In the genomic region with DNA sequence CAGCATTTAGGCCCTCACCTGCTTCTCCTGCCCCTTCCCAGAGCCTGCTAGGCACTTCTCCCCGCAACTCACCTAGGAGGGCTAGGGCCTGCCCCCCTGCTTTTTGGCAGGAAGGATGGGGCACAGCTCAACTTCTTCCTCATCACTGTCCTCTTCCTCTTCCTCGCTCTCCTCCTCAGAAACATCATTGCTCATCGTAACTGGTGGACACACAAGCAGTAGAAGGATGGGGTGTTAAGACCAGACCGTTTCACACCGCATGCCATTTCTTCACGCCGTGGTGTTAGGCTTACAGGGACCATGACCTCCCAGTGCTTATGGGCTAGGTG, we compare ENCODE assay signal across 12 cellular contexts. TPM values are rescaled to one million over a fixed set of nuclear protein-coding genes. Genes with fewer than 3 reads are reported as not detected.
DNase-seq lines count a peak whose midpoint lies in the region; ATAC-seq and TF ChIP-seq lines count a peak whose summit lies in the region.
"Had no signal": no experiment of that assay in that cellular context is flagged by ENCODE, and none has a peak within 500 bp of the region (broad histone marks: within the 10 kb centered on the region; RNA-seq: fewer than 3 reads in every experiment).

No MANE protein-coding gene starts in this region.

- TF ChIP-seq EP300 in stomach (IDR thresholded peaks at IDR 0.05), result no peak

- H3K27me3 ChIP-seq in endodermal cell (ENCODE audit: control insufficient read depth, insufficient read depth, low read length, poor library complexity, severe bottlenecking) (no peaks in the 10 kb centered on the region), stomach (peaks cover 8 to 32% (median 25%) of the 10 kb centered on the region in 3 donors), colonic mucosa (no peaks in the 10 kb centered on the region)

- POLR2A ChIA-PET in OCI-LY7 (lab: Charles Lee), result interaction anchor here (0.8 to 2.4 kb wide), 4 partner anchors 179 to 567 kb away, joined by 3 to 8 read pairs (median 6); a partner anchor contains a TSS

- no peak for TF ChIP-seq CTCF in OCI-LY7 (conservative IDR thresholded peaks at IDR 0.05; ENCODE audit: low read length)
- no peak for TF ChIP-seq CTCF in endodermal cell (conservative IDR thresholded peaks at IDR 0.05)
- no peak for TF ChIP-seq CTCF in stomach (IDR thresholded peaks at IDR 0.05)
- no peak for TF ChIP-seq CTCF in colonic mucosa (IDR thresholded peaks at IDR 0.05)

- BruUV-seq in OCI-LY7 (replicated peaks; lab: Mats Ljungman, UMichigan), result no TSS peak

- H3K9me3 Mint-ChIP-seq in activated naive CD4-positive, alpha-beta T cell treated with anti-CD3 and anti-CD28 coated beads, Interleukin-2, amount 50 U/mL, for 24 hours, result no peaks in the 10 kb centered on the region
- no peaks in the 10 kb centered on the region for H3K9me3 Mint-ChIP-seq in endodermal cell

- CTCF ChIA-PET in OCI-LY7 (lab: Charles Lee; ENCODE audit: unreplicated experiment), result interaction anchor here (0.5 to 1.6 kb wide), 11 partner anchors 12 to 267 kb away, joined by 3 to 20 read pairs (median 3); a partner anchor contains a TSS

- H4K20me1 ChIP-seq in OCI-LY7 (ENCODE audit: insufficient read depth, low read length), result no peaks in the 10 kb centered on the region

- H3K9ac ChIP-seq in endodermal cell (ENCODE audit: extremely low read depth, low read length, poor library complexity, severe bottlenecking) (no peak overlapping the region), colonic mucosa (ENCODE audit: low read depth in 2 of 2, low read length in 2 of 2) (no peak overlapping the region)

- peak overlapping the region; percentile 100 for H3K4me3 Mint-ChIP-seq in activated naive CD4-positive, alpha-beta T cell treated with anti-CD3 and anti-CD28 coated beads, Interleukin-2, amount 50 U/mL, for 24 hours
- peak overlapping the region; percentile 99 for H3K4me3 Mint-ChIP-seq in endodermal cell

- intact Hi-C loops in OCI-LY7 (cut with micrococcal nuclease; ENCODE audit: unreplicated experiment), result loop anchor here (1.0 to 10.0 kb wide), 5 partner anchors 87 to 567 kb away; a partner anchor contains a TSS
- intact Hi-C loops in stomach (cut with DNase I; ENCODE audit: low total_unique reads), result loop anchor here (5.0 kb wide), 1 partner anchor 179 kb away; no protein-coding TSS in a partner anchor
- intact Hi-C loops in colonic mucosa (cut with DNase I), result loop anchor here (5.0 kb wide), 2 partner anchors 179 to 194 kb away; a partner anchor contains a TSS

- H3K4me3 ChIP-seq in OCI-LY7 (ENCODE audit: low read depth, low read length, poor library complexity, severe bottlenecking) (peak overlapping the region; percentile 93), endodermal cell (ENCODE audit: low read length) (peak overlapping the region; percentile 90), stomach (no peak overlapping the region), colonic mucosa (no peak overlapping the region)

- DNase-seq in activated naive CD4-positive, alpha-beta T cell treated with anti-CD3 and anti-CD28 coated beads, Interleukin-2, amount 50 U/mL, for 16 hours, result no peak
- DNase-seq in OCI-LY7 (ENCODE audit: low spot score), result no peak
- DNase-seq in endodermal cell, result no peak
- DNase-seq in stomach, result peak; percentile 3
- no peak for DNase-seq in colonic mucosa
- DNase-seq: cerebellar nuclear complex had no signal

- H3K4me1 ChIP-seq in OCI-LY7 (ENCODE audit: insufficient read depth, low read length, poor library complexity, severe bottlenecking), result peaks cover 50% of the 10 kb centered on the region
- H3K4me1 ChIP-seq in endodermal cell (ENCODE audit: control insufficient read depth, insufficient read depth, low read length), result peaks cover 18% of the 10 kb centered on the region
- peaks cover 40 to 74% (median 63%) of the 10 kb centered on the region in 4 donors for H3K4me1 ChIP-seq in stomach
- peaks cover 20% of the 10 kb centered on the region for H3K4me1 ChIP-seq in colonic mucosa

- peaks cover 16% of the 10 kb centered on the region for H3K27me3 Mint-ChIP-seq in activated naive CD4-positive, alpha-beta T cell treated with anti-CD3 and anti-CD28 coated beads, Interleukin-2, amount 50 U/mL, for 24 hours
- H3K27me3 Mint-ChIP-seq in endodermal cell (ENCODE audit: insufficient read depth), result peaks cover 7% of the 10 kb centered on the region

- WGBS in endodermal cell (ENCODE audit: insufficient coverage in 1 of 2, insufficient read length in 1 of 2), 2 experiments, result 82 to 94% methylated on average over 5 to 7 of the region's 7 CpGs
- 84 to 93% (median 86%) methylated on average over 7 of the region's 7 CpGs for WGBS in stomach, 5 donors

- ATAC-seq in GM18858 (IDR thresholded peaks at IDR 0.05; ENCODE audit: unreplicated experiment) (no peak), HG03565 (IDR thresholded peaks at IDR 0.05; ENCODE audit: unreplicated experiment) (no peak)

- no peaks in the 10 kb centered on the region for H3K9me2 ChIP-seq in OCI-LY7 (ENCODE audit: insufficient read depth, low read length)

- peak overlapping the region; percentile 96 for H3K4me2 ChIP-seq in OCI-LY7 (ENCODE audit: low read length)

- no peaks in the 10 kb centered on the region for H3K9me3 ChIP-seq in OCI-LY7 (ENCODE audit: low read length)
- no peaks in the 10 kb centered on the region for H3K9me3 ChIP-seq in endodermal cell (ENCODE audit: control insufficient read depth, low read length)
- no peaks in the 10 kb centered on the region for H3K9me3 ChIP-seq in stomach
- no peaks in the 10 kb centered on the region for H3K9me3 ChIP-seq in colonic mucosa

- H2AFZ ChIP-seq in OCI-LY7 (ENCODE audit: low read length), result no peak overlapping the region

- peak overlapping the region; percentile 40 for H3K27ac ChIP-seq in OCI-LY7 (ENCODE audit: low read depth, low read length, poor library complexity, severe bottlenecking)
- H3K27ac ChIP-seq in endodermal cell (ENCODE audit: low read depth, low read length), result no peak overlapping the region
- no peak overlapping the region for H3K27ac ChIP-seq in stomach
- H3K27ac ChIP-seq in colonic mucosa, result no peak overlapping the region

- H3K36me3 ChIP-seq in OCI-LY7 (ENCODE audit: insufficient read depth, low read length) (peaks cover 51% of the 10 kb centered on the region), endodermal cell (ENCODE audit: control insufficient read depth, insufficient read depth, low read length) (peaks cover 47% of the 10 kb centered on the region), stomach (peaks cover 11 to 27% (median 25%) of the 10 kb centered on the region in 4 donors), colonic mucosa (peaks cover under 1% of the 10 kb centered on the region)

- H3K4me1 Mint-ChIP-seq in activated naive CD4-positive, alpha-beta T cell treated with anti-CD3 and anti-CD28 coated beads, Interleukin-2, amount 50 U/mL, for 24 hours, result peaks cover 57% of the 10 kb centered on the region
- H3K4me1 Mint-ChIP-seq in endodermal cell, result peaks cover 53% of the 10 kb centered on the region

- H3K27ac Mint-ChIP-seq in activated naive CD4-positive, alpha-beta T cell treated with anti-CD3 and anti-CD28 coated beads, Interleukin-2, amount 50 U/mL, for 24 hours, result no peak overlapping the region
- H3K27ac Mint-ChIP-seq in endodermal cell, result peak overlapping the region; percentile 93

- H3K79me2 ChIP-seq in OCI-LY7 (ENCODE audit: insufficient read depth, low read depth, low read length), result peaks cover 17% of the 10 kb centered on the region; the same call in 1 of the 2 replicates

- H3K36me3 Mint-ChIP-seq in activated naive CD4-positive, alpha-beta T cell treated with anti-CD3 and anti-CD28 coated beads, Interleukin-2, amount 50 U/mL, for 24 hours, result peaks cover 18% of the 10 kb centered on the region
- H3K36me3 Mint-ChIP-seq in endodermal cell (ENCODE audit: low read depth), result peaks cover 17% of the 10 kb centered on the region

- TF ChIP-seq POLR2A in stomach (IDR thresholded peaks at IDR 0.05), result no peak

RNA-seq across cellular contexts. Expression of a gene that starts 1.6 kb away (rescaled TPM):
- total RNA-seq in OCI-LY7 (2014; rRNA removed; shearing (Covaris generic)), result 115 and 122 TPM in 2 replicates
- total RNA-seq in OCI-LY7 (2022) (107 and 111 TPM in 2 replicates), endodermal cell (100 to 1,000 TPM in 1 of 2 donors, 10 to 100 TPM in 1; 82.2 to 133 TPM), stomach (10 to 100 TPM in 3 of 5 donors, 1 to 10 TPM in 1, not detected in 1; 2.3 to 68.1 (median 32.6) TPM), colonic mucosa (10 to 100 TPM; 14.6 to 73.6 TPM)
- 81.8 TPM for polyA plus RNA-seq in endodermal cell (2013, experiment 1 of 2)
- polyA plus RNA-seq in endodermal cell (2013, experiment 2 of 2), result 78.0 TPM
- 10 to 100 TPM; 22.0 to 30.2 (median 26.0) TPM for polyA plus RNA-seq in stomach

RNA-seq across cellular contexts. Expression of a gene that starts 5.7 kb away (rescaled TPM):
- 0.44 and 0.72 TPM in 2 replicates for total RNA-seq in OCI-LY7 (2014; rRNA removed; shearing (Covaris generic))
- 0.86 and 1.3 TPM in 2 replicates for total RNA-seq in OCI-LY7 (2022)
- total RNA-seq in endodermal cell, result 10 to 100 TPM; 13.3 to 46.5 TPM
- 28.6 TPM for polyA plus RNA-seq in endodermal cell (2013, experiment 1 of 2)
- polyA plus RNA-seq in endodermal cell (2013, experiment 2 of 2), result 31.4 TPM
- not detected for total RNA-seq in stomach
- polyA plus RNA-seq in stomach, result not detected
- not detected for total RNA-seq in colonic mucosa
- total RNA-seq: activated CD8-positive, alpha-beta memory T cell treated with anti-CD3 and anti-CD28 coated beads for 36 hours; mononuclear cell; subcutaneous adipose tissue had no signal

RNA-seq across cellular contexts. Expression of a gene that starts 36.6 kb away (rescaled TPM):
- 65.5 and 73.2 TPM in 2 replicates for total RNA-seq in OCI-LY7 (2014; rRNA removed; shearing (Covaris generic))
- total RNA-seq in OCI-LY7 (2022) (109 and 124 TPM in 2 replicates), endodermal cell (100 to 1,000 TPM; 138 to 149 TPM), stomach (100 to 1,000 TPM; 123 to 312 (median 233) TPM), colonic mucosa (10 to 100 TPM; 70.4 to 77.8 TPM)
- polyA plus RNA-seq in endodermal cell (2013, experiment 1 of 2), result 104 TPM
- 105 TPM for polyA plus RNA-seq in endodermal cell (2013, experiment 2 of 2)
- polyA plus RNA-seq in stomach, result 10 to 100 TPM; 18.9 to 41.7 (median 28.0) TPM

Comparison
In these comparisons a context has a peak if more than half of its experiments do, and no peak if none do; other contexts are left out.
1. H3K4me3 ChIP-seq: peak in OCI-LY7 (single experiment) and endodermal cell (single experiment); none in stomach (0 of 4) and colonic mucosa (single experiment).
2. RNA of a gene that starts 5.7 kb away (total RNA-seq): 13.3 to 46.5 TPM in endodermal cell; 0.44 to 1.3 TPM in OCI-LY7, not detected in stomach and not detected in colonic mucosa; every median in the first group is over 4 times any median in the second.